Comparison of ENCODE assay signal across 8 cellular contexts in the genomic region with DNA sequence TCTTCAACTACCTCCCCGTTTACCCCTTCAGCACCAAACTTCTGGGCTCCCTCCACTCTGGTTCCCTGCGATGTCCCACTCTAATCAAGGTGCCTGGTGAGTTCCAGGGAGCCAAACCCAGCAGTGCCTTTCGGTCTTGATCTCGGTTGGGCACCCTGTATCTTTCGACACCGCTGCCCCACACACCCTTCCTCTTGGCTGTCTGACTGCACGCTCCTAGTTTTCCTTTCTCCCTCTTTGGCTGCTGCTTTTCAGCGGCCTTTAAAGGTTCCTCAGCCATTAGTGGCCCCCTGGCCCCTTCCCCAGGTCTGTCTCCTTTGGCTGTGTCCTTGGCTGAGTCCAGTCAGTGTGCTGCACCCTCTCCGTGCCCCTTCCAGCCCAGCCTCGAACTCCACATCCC. TPM values are rescaled to one million over a fixed set of nuclear protein-coding genes. Genes with fewer than 3 reads are reported as not detected.
DNase-seq lines count a peak whose midpoint lies in the region; ATAC-seq, FAIRE-seq and TF ChIP-seq lines count a peak whose summit lies in the region.

No MANE protein-coding gene starts in this region.

- no peak for ATAC-seq in GM21515 (IDR thresholded peaks at IDR 0.05; ENCODE audit: unreplicated experiment)

- H3K27ac Mint-ChIP-seq in osteocyte (ENCODE audit: unreplicated experiment): peak overlapping the region; percentile 71

- peaks cover 7% of the 10 kb centered on the region for H3K36me3 Mint-ChIP-seq in osteocyte (ENCODE audit: unreplicated experiment)

- H3K9me3 ChIP-seq in BLaER1 (no peaks in the 10 kb centered on the region), Peyer's patch (no peaks in the 10 kb centered on the region), esophagus (ENCODE audit: control insufficient read depth in 2 of 2, insufficient read depth in 1 of 2, low read depth in 1 of 2, low read length in 1 of 2) (no peaks in the 10 kb centered on the region)

- FAIRE-seq in H54 (lab: Jason Lieb, UNC): no peak

- peaks cover 27% of the 10 kb centered on the region for H3K4me1 Mint-ChIP-seq in osteocyte (ENCODE audit: unreplicated experiment)

- H3K9ac ChIP-seq in BLaER1: peak overlapping the region; percentile 86

- no peaks in the 10 kb centered on the region for H3K9me3 Mint-ChIP-seq in osteocyte (ENCODE audit: unreplicated experiment)

- no peak for TF ChIP-seq POLR2A in Peyer's patch (IDR thresholded peaks at IDR 0.05)
- no peak for TF ChIP-seq POLR2A in H54 (IDR thresholded peaks at IDR 0.05; ENCODE audit: low read depth, low read length)

- H3K4me3 Mint-ChIP-seq in osteocyte (ENCODE audit: unreplicated experiment): peak overlapping the region; percentile 70

- TF ChIP-seq CTCF in Peyer's patch (IDR thresholded peaks at IDR 0.05) (no peak), osteocyte (IDR thresholded peaks at IDR 0.05) (no peak)

- H3K4me1 ChIP-seq in BLaER1 (peaks cover 31% of the 10 kb centered on the region), Peyer's patch (peaks cover 0 to 23% (median 0%) of the 10 kb centered on the region in 4 donors), esophagus (ENCODE audit: control insufficient read depth in 2 of 2, insufficient read depth in 2 of 2, low read length in 1 of 2) (peaks cover 3 to 6% of the 10 kb centered on the region in 2 donors)

- peak overlapping the region; percentile 87 for H3K4me2 ChIP-seq in BLaER1

- H3K36me3 ChIP-seq in BLaER1 (peaks cover 43% of the 10 kb centered on the region), Peyer's patch (peaks cover 0 to 17% (median 0%) of the 10 kb centered on the region in 3 donors), esophagus (ENCODE audit: control insufficient read depth in 2 of 2, insufficient read depth in 2 of 2, low read length in 1 of 2) (peaks cover 8 to 11% of the 10 kb centered on the region in 2 donors)

- peak overlapping the region; percentile 81; the same call in 1 of the 2 replicates for H3K4me3 ChIP-seq in BLaER1
- H3K4me3 ChIP-seq in Peyer's patch: peak overlapping the region; percentile 74 to 92 (median 80)
- H3K4me3 ChIP-seq in esophagus (ENCODE audit: low read depth in 1 of 2, low read length in 2 of 2): peak overlapping the region; percentile 52 to 60

- peaks cover 10% of the 10 kb centered on the region; the same call in 1 of the 2 replicates for H4K20me1 ChIP-seq in BLaER1

- DNase-seq in Peyer's patch (no peak), osteocyte (ENCODE audit: extremely low spot score, unreplicated experiment) (no peak), NCI-H2196 (lab: John Stamatoyannopoulos, UW; ENCODE audit: unreplicated experiment) (no peak), H54 (ENCODE audit: insufficient read length, low spot score) (no peak)
- no peak for DNase-seq in central memory CD4-positive, alpha-beta T cell

- H3K27me3 Mint-ChIP-seq in osteocyte (ENCODE audit: unreplicated experiment): no peaks in the 10 kb centered on the region

- H3K27ac ChIP-seq in BLaER1: no peak overlapping the region
- peak overlapping the region; percentile 94 to 98 (median 94) for H3K27ac ChIP-seq in Peyer's patch
- peak overlapping the region; percentile 14 to 91 for H3K27ac ChIP-seq in esophagus (ENCODE audit: low read depth in 2 of 2, low read length in 1 of 2)

- no peaks in the 10 kb centered on the region for H3K27me3 ChIP-seq in BLaER1
- H3K27me3 ChIP-seq in Peyer's patch: no peaks in the 10 kb centered on the region
- no peaks in the 10 kb centered on the region for H3K27me3 ChIP-seq in esophagus (ENCODE audit: control insufficient read depth in 1 of 2, insufficient read depth in 2 of 2, low read length in 2 of 2)

- WGBS in esophagus, 2 donors: 42 to 46% methylated on average over 10 of the region's 10 CpGs

RNA-seq across cellular contexts. Expression of a gene that starts 0.8 kb away (rescaled TPM):
- 100 to 1,000 TPM in 3 of 4 donors, 10 to 100 TPM in 1; 42.4 to 594 (median 143) TPM for total RNA-seq in Peyer's patch
- 10 to 100 TPM; 14.5 to 31.2 TPM for polyA plus RNA-seq in esophagus
- 53.6 and 54.8 TPM in 2 replicates for total RNA-seq in osteocyte

RNA-seq across cellular contexts. Expression of a gene that starts 18.0 kb away (rescaled TPM):
- total RNA-seq in Peyer's patch (100 to 1,000 TPM; 111 to 165 (median 135) TPM), osteocyte (140 and 142 TPM in 2 replicates)
- polyA plus RNA-seq in esophagus: 100 to 1,000 TPM in 1 of 2 donors, 10 to 100 TPM in 1; 52.8 to 114 TPM

RNA-seq across cellular contexts. Expression of a gene that starts 18.6 kb away (rescaled TPM):
- total RNA-seq in Peyer's patch: 10 to 100 TPM; 38.0 to 63.6 (median 55.7) TPM
- 10 to 100 TPM; 22.9 to 29.9 TPM for polyA plus RNA-seq in esophagus
- total RNA-seq in osteocyte: 63.4 and 66.0 TPM in 2 replicates

RNA-seq across cellular contexts. Expression of a gene that starts 33.0 kb away (rescaled TPM):
- total RNA-seq in Peyer's patch (10 to 100 TPM; 29.7 to 43.1 (median 38.5) TPM), osteocyte (35.9 and 36.1 TPM in 2 replicates)
- 10 to 100 TPM; 30.7 to 31.6 TPM for polyA plus RNA-seq in esophagus

RNA-seq across cellular contexts. Expression of a gene that starts 41.1 kb away (rescaled TPM):
- total RNA-seq in Peyer's patch: 10 to 100 TPM in 2 of 4 donors, 1 to 10 TPM in 2; 5.6 to 51.2 (median 10.4) TPM
- polyA plus RNA-seq in esophagus: 1 to 10 TPM; 6.5 to 8.1 TPM
- 8.8 and 10.7 TPM in 2 replicates for total RNA-seq in osteocyte
